In genomic region chr7:2872296-2872874, GRCh38 we compare ENCODE assay signal across 1 cellular context.
TF ChIP-seq lines count a peak whose summit lies in the region.

No MANE protein-coding gene starts in this region.

TF ChIP-seq in SK-N-SH, 30 proteins besides CTCF, POLR2A, EP300 and RAD21:
- TF ChIP-seq, protein P1, sequence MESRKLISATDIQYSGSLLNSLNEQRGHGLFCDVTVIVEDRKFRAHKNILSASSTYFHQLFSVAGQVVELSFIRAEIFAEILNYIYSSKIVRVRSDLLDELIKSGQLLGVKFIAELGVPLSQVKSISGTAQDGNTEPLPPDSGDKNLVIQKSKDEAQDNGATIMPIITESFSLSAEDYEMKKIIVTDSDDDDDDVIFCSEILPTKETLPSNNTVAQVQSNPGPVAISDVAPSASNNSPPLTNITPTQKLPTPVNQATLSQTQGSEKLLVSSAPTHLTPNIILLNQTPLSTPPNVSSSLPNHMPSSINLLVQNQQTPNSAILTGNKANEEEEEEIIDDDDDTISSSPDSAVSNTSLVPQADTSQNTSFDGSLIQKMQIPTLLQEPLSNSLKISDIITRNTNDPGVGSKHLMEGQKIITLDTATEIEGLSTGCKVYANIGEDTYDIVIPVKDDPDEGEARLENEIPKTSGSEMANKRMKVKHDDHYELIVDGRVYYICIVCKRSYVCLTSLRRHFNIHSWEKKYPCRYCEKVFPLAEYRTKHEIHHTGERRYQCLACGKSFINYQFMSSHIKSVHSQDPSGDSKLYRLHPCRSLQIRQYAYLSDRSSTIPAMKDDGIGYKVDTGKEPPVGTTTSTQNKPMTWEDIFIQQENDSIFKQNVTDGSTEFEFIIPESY (IDR thresholded peaks at IDR 0.05; ENCODE audit: borderline replicate concordance, low read depth): no peak
- no peak for TF ChIP-seq SMC3 (IDR thresholded peaks at IDR 0.05; ENCODE audit: low read depth, low read length)
- no peak for TF ChIP-seq ELF1 (IDR thresholded peaks at IDR 0.05)
- no peak for TF ChIP-seq RXRA (IDR thresholded peaks at IDR 0.05; ENCODE audit: borderline replicate concordance, low read depth)
- no peak for TF ChIP-seq POLR2AphosphoS5 (IDR thresholded peaks at IDR 0.05; ENCODE audit: low read depth, low read length)
- no peak for TF ChIP-seq FOSL2 (IDR thresholded peaks at IDR 0.05; ENCODE audit: borderline replicate concordance, low read depth)
- no peak for TF ChIP-seq RFX5 (IDR thresholded peaks at IDR 0.05; ENCODE audit: low read length)
- no peak for TF ChIP-seq GABPA (IDR thresholded peaks at IDR 0.05; ENCODE audit: low read depth)
- TF ChIP-seq, protein P2, sequence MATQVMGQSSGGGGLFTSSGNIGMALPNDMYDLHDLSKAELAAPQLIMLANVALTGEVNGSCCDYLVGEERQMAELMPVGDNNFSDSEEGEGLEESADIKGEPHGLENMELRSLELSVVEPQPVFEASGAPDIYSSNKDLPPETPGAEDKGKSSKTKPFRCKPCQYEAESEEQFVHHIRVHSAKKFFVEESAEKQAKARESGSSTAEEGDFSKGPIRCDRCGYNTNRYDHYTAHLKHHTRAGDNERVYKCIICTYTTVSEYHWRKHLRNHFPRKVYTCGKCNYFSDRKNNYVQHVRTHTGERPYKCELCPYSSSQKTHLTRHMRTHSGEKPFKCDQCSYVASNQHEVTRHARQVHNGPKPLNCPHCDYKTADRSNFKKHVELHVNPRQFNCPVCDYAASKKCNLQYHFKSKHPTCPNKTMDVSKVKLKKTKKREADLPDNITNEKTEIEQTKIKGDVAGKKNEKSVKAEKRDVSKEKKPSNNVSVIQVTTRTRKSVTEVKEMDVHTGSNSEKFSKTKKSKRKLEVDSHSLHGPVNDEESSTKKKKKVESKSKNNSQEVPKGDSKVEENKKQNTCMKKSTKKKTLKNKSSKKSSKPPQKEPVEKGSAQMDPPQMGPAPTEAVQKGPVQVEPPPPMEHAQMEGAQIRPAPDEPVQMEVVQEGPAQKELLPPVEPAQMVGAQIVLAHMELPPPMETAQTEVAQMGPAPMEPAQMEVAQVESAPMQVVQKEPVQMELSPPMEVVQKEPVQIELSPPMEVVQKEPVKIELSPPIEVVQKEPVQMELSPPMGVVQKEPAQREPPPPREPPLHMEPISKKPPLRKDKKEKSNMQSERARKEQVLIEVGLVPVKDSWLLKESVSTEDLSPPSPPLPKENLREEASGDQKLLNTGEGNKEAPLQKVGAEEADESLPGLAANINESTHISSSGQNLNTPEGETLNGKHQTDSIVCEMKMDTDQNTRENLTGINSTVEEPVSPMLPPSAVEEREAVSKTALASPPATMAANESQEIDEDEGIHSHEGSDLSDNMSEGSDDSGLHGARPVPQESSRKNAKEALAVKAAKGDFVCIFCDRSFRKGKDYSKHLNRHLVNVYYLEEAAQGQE (IDR thresholded peaks at IDR 0.05; ENCODE audit: low read depth, low read length): no peak
- no peak for TF ChIP-seq TAF1 (IDR thresholded peaks at IDR 0.05; ENCODE audit: borderline replicate concordance, low read depth, low read length)
- TF ChIP-seq RCOR1 (IDR thresholded peaks at IDR 0.05; ENCODE audit: low read length): no peak
- no peak for TF ChIP-seq FOXJ3 (CRISPR knock-in tag; IDR thresholded peaks at IDR 0.05)
- no peak for TF ChIP-seq NRF1 (IDR thresholded peaks at IDR 0.05; ENCODE audit: low read depth, low read length)
- no peak for TF ChIP-seq MXI1 (IDR thresholded peaks at IDR 0.05; ENCODE audit: low read depth, low read length)
- no peak for TF ChIP-seq EZH2phosphoT487 (IDR thresholded peaks at IDR 0.05; ENCODE audit: borderline replicate concordance, low read depth)
- TF ChIP-seq YY1 (IDR thresholded peaks at IDR 0.05; ENCODE audit: low read depth): no peak
- TF ChIP-seq IRF3 (IDR thresholded peaks at IDR 0.05; ENCODE audit: low read depth, low read length): no peak
- TF ChIP-seq NFIC (IDR thresholded peaks at IDR 0.05; ENCODE audit: borderline replicate concordance): no peak
- TF ChIP-seq CHD2 (IDR thresholded peaks at IDR 0.05; ENCODE audit: low read length, partially characterized antibody): no peak
